ENCODE assay signal across 8 cellular contexts in genomic region chr13:45343102-45343501, GRCh38. TPM values are rescaled to one million over a fixed set of nuclear protein-coding genes. Genes with fewer than 3 reads are reported as not detected.
A peak's percentile ranks its signal among the peaks of the same experiment; 100 is the strongest.
DNase-seq lines count a peak whose midpoint lies in the region; ATAC-seq, FAIRE-seq and TF ChIP-seq lines count a peak whose summit lies in the region.
"Not testable (repeated sequence)": the region's sequence is repeated elsewhere in the genome, so short reads cannot be mapped to it uniquely, and the experiment has no call there.

No MANE protein-coding gene starts in this region.

- FAIRE-seq in HepG2 (lab: Jason Lieb, UNC) = not testable (repeated sequence)

- H3K27me3 Mint-ChIP-seq in CD4-positive, CD25-positive, alpha-beta regulatory T cell = peaks cover 18% of the 10 kb centered on the region
- H3K27me3 Mint-ChIP-seq in HFFc6 (ENCODE audit: insufficient read depth) = peaks cover 13% of the 10 kb centered on the region
- H3K27me3 Mint-ChIP-seq in activated B cell treated with CpG ODN at 0.5 μM for 24 hours; activated T-helper 1 cell treated with anti-CD3 and anti-CD28 coated beads, Interleukin-12 subunit alpha, Interleukin-12 subunit beta, Interleukin-2, Interleukin-4 antibody, amounts not matched to agents 30 ng/mL and 10 ng/mL and 1 ng/mL, durations not matched to agents 14 hours and 24 hours and 36 hours (ENCODE audit: insufficient read depth); neural progenitor cell (ENCODE audit: insufficient read depth, low read depth): not testable (repeated sequence)

- peaks cover 40% of the 10 kb centered on the region for H3K4me1 ChIP-seq in CD4-positive, CD25-positive, alpha-beta regulatory T cell (ENCODE audit: control insufficient read depth, insufficient read depth, low read length, poor library complexity, severe bottlenecking)
- H3K4me1 ChIP-seq in mammary epithelial cell (ENCODE audit: insufficient read depth, low read length) = peaks cover 19% of the 10 kb centered on the region
- H3K4me1 ChIP-seq in HepG2 (ENCODE audit: insufficient read depth, low read length) = peaks cover 30% of the 10 kb centered on the region
- peaks cover 19% of the 10 kb centered on the region for H3K4me1 ChIP-seq in neural progenitor cell
- H3K4me1 ChIP-seq in tibial artery = peaks cover 0 to 44% (median 21%) of the 10 kb centered on the region in 4 donors

- peaks cover 17 to 52% (median 35%) of the 10 kb centered on the region in 4 donors for H3K4me1 Mint-ChIP-seq in CD4-positive, CD25-positive, alpha-beta regulatory T cell
- H3K4me1 Mint-ChIP-seq in HFFc6 (ENCODE audit: low read depth) (peaks cover 27% of the 10 kb centered on the region), activated B cell treated with CpG ODN at 0.5 μM for 24 hours (peaks cover 39% of the 10 kb centered on the region), neural progenitor cell (peaks cover 23% of the 10 kb centered on the region)
- peaks cover 40% of the 10 kb centered on the region for H3K4me1 Mint-ChIP-seq in activated T-helper 1 cell treated with anti-CD3 and anti-CD28 coated beads, Interleukin-12 subunit alpha, Interleukin-12 subunit beta, Interleukin-2, Interleukin-4 antibody, amounts not matched to agents 30 ng/mL and 10 ng/mL and 1 ng/mL, durations not matched to agents 14 hours and 24 hours and 36 hours (ENCODE audit: low read depth)

- H3K9ac ChIP-seq in mammary epithelial cell (ENCODE audit: insufficient read depth, low read length); HepG2 (ENCODE audit: insufficient read depth, low read depth, low read length); neural progenitor cell: not testable (repeated sequence)

- not testable (repeated sequence) for H3K9me3 ChIP-seq in CD4-positive, CD25-positive, alpha-beta regulatory T cell (ENCODE audit: control insufficient read depth in 2 of 2, low read length in 2 of 2); mammary epithelial cell (replicated peaks; ENCODE audit: insufficient read depth, low read length); HepG2 (ENCODE audit: low read length); neural progenitor cell (ENCODE audit: low read depth); tibial artery

- H3K27ac ChIP-seq in CD4-positive, CD25-positive, alpha-beta regulatory T cell (ENCODE audit: insufficient read depth, low read length, poor library complexity, severe bottlenecking); mammary epithelial cell (ENCODE audit: insufficient read depth, low read depth, low read length); HepG2 (ENCODE audit: extremely low read length, insufficient read depth, low read length); neural progenitor cell: not testable (repeated sequence)
- peak overlapping the region; percentile 96 to 100 for H3K27ac ChIP-seq in tibial artery

- not testable (repeated sequence) for DNase-seq in CD4-positive, CD25-positive, alpha-beta regulatory T cell; HFFc6; activated B cell treated with CpG ODN at 0.5 μM for 24 hours; activated T-helper 1 cell treated with anti-CD3 and anti-CD28 coated beads, Interleukin-12 subunit alpha, Interleukin-12 subunit beta, Interleukin-2, Interleukin-4 antibody, amounts not matched to agents 30 ng/mL and 10 ng/mL and 1 ng/mL, durations not matched to agents 14 hours and 24 hours and 36 hours (ENCODE audit: low spot score); mammary epithelial cell; HepG2 (ENCODE audit: low spot score); neural progenitor cell (ENCODE audit: low spot score); tibial artery

- peaks cover 37% of the 10 kb centered on the region for H3F3A ChIP-seq in neural progenitor cell (ENCODE audit: low read depth)

- not testable (repeated sequence) for TF ChIP-seq RAD21 in HepG2 (CRISPR knock-in tag; IDR thresholded peaks at IDR 0.05)

- not testable (repeated sequence) for TF ChIP-seq POLR2A in HepG2 (IDR thresholded peaks at IDR 0.05; ENCODE audit: insufficient read depth in 1 of 2, low read depth in 2 of 2, low read length in 2 of 2)

- H3K27me3 ChIP-seq in CD4-positive, CD25-positive, alpha-beta regulatory T cell (ENCODE audit: control insufficient read depth, insufficient read depth, low read length); mammary epithelial cell (ENCODE audit: insufficient read depth, low read length); HepG2 (ENCODE audit: control insufficient read depth in 1 of 2, insufficient read depth in 2 of 2, low read length in 2 of 2); neural progenitor cell; tibial artery: not testable (repeated sequence)

- H4K20me1 ChIP-seq in mammary epithelial cell (ENCODE audit: insufficient read depth, low read length) (peaks cover 21% of the 10 kb centered on the region), HepG2 (ENCODE audit: insufficient read depth, low read length) (peaks cover 26% of the 10 kb centered on the region), neural progenitor cell (ENCODE audit: low read depth) (peaks cover 23% of the 10 kb centered on the region)

- peak overlapping the region in 3 of 4 donors; percentile 46 to 97 (median 72) for H3K4me3 Mint-ChIP-seq in CD4-positive, CD25-positive, alpha-beta regulatory T cell
- H3K4me3 Mint-ChIP-seq in HFFc6 (peak overlapping the region; percentile 53), activated B cell treated with CpG ODN at 0.5 μM for 24 hours (peak overlapping the region; percentile 32), neural progenitor cell (peak overlapping the region; percentile 74)
- H3K4me3 Mint-ChIP-seq in activated T-helper 1 cell treated with anti-CD3 and anti-CD28 coated beads, Interleukin-12 subunit alpha, Interleukin-12 subunit beta, Interleukin-2, Interleukin-4 antibody, amounts not matched to agents 30 ng/mL and 10 ng/mL and 1 ng/mL, durations not matched to agents 14 hours and 24 hours and 36 hours = peak overlapping the region; percentile 53

- H3K36me3 Mint-ChIP-seq in CD4-positive, CD25-positive, alpha-beta regulatory T cell = peaks cover 37% of the 10 kb centered on the region
- H3K36me3 Mint-ChIP-seq in HFFc6 (ENCODE audit: low read depth) (peaks cover 33% of the 10 kb centered on the region), activated B cell treated with CpG ODN at 0.5 μM for 24 hours (ENCODE audit: low read depth) (peaks cover 57% of the 10 kb centered on the region), neural progenitor cell (peaks cover 31% of the 10 kb centered on the region)
- peaks cover 45% of the 10 kb centered on the region for H3K36me3 Mint-ChIP-seq in activated T-helper 1 cell treated with anti-CD3 and anti-CD28 coated beads, Interleukin-12 subunit alpha, Interleukin-12 subunit beta, Interleukin-2, Interleukin-4 antibody, amounts not matched to agents 30 ng/mL and 10 ng/mL and 1 ng/mL, durations not matched to agents 14 hours and 24 hours and 36 hours (ENCODE audit: low read depth)

- TF ChIP-seq CTCF in HFFc6 (IDR thresholded peaks at IDR 0.05); activated B cell treated with CpG ODN at 0.5 μM for 24 hours (IDR thresholded peaks at IDR 0.05); mammary epithelial cell (conservative IDR thresholded peaks at IDR 0.05 in 1 of 2, IDR thresholded peaks at IDR 0.05 in 1 of 2; ENCODE audit: extremely low read depth in 1 of 2, insufficient read depth in 1 of 2, low read depth in 1 of 2, low read length in 2 of 2); HepG2 (CRISPR knock-in tag; IDR thresholded peaks at IDR 0.05); neural progenitor cell (IDR thresholded peaks at IDR 0.05); tibial artery (IDR thresholded peaks at IDR 0.05): not testable (repeated sequence)

- dilution Hi-C loops in mammary epithelial cell (cut with HindIII; ENCODE audit: low sequenced_read_pairs) = not testable (repeated sequence)

- in situ Hi-C loops in mammary epithelial cell (cut with MboI; ENCODE audit: low sequenced_read_pairs in 2 of 2); HepG2 (cut with HindIII; ENCODE audit: extremely low pct_ligation_motif_present, low pct_unique_long_range_greater_than_20kb): not testable (repeated sequence)

- intact Hi-C loops in activated B cell treated with CpG ODN at 0.5 μM for 24 hours (cut with micrococcal nuclease) = loop anchor here (5.0 to 10.0 kb wide), 3 partner anchors 822 to 1086 kb away; no protein-coding TSS in a partner anchor
- intact Hi-C loops in activated T-helper 1 cell treated with anti-CD3 and anti-CD28 coated beads, Interleukin-12 subunit alpha, Interleukin-12 subunit beta, Interleukin-2, Interleukin-4 antibody, amounts not matched to agents 30 ng/mL and 10 ng/mL and 1 ng/mL, durations not matched to agents 14 hours and 24 hours and 36 hours (cut with micrococcal nuclease) = loop anchor here (5.0 kb wide), 1 partner anchor 1201 kb away; no protein-coding TSS in a partner anchor
- intact Hi-C loops in mammary epithelial cell (cut with micrococcal nuclease); HepG2 (cut with micrococcal nuclease; ENCODE audit: unreplicated experiment); tibial artery (cut with DNase I; ENCODE audit: low total_unique reads): not testable (repeated sequence)

- CTCF ChIA-PET in activated B cell treated with CpG ODN at 0.5 μM for 24 hours (lab: Charles Lee) = interaction anchor here (0.6 kb wide), 1 partner anchor 936 kb away, joined by 3 read pairs; no protein-coding TSS in a partner anchor
- CTCF ChIA-PET in mammary epithelial cell (lab: Charles Lee; ENCODE audit: low non-redundant PET); HepG2 (lab: Yijun Ruan, JAX; ENCODE audit: low intra/inter-chr PET ratio, low total read pairs): not testable (repeated sequence)

- H3K79me2 ChIP-seq in mammary epithelial cell (ENCODE audit: insufficient read depth, low read length) = peaks cover 52% of the 10 kb centered on the region
- peaks cover 45% of the 10 kb centered on the region for H3K79me2 ChIP-seq in HepG2 (ENCODE audit: insufficient read depth, low read length)
- peaks cover 54% of the 10 kb centered on the region for H3K79me2 ChIP-seq in neural progenitor cell (ENCODE audit: low read depth)

- not testable (repeated sequence) for H3K9me3 Mint-ChIP-seq in CD4-positive, CD25-positive, alpha-beta regulatory T cell; HFFc6; activated B cell treated with CpG ODN at 0.5 μM for 24 hours; activated T-helper 1 cell treated with anti-CD3 and anti-CD28 coated beads, Interleukin-12 subunit alpha, Interleukin-12 subunit beta, Interleukin-2, Interleukin-4 antibody, amounts not matched to agents 30 ng/mL and 10 ng/mL and 1 ng/mL, durations not matched to agents 14 hours and 24 hours and 36 hours; neural progenitor cell

- POLR2A ChIA-PET in activated B cell treated with CpG ODN at 0.5 μM for 24 hours (lab: Charles Lee) = not testable (repeated sequence)
- POLR2A ChIA-PET in HepG2 (lab: Yijun Ruan, JAX) = interaction anchor here (0.9 kb wide), 1 partner anchor 14 kb away, joined by 3 read pairs; no protein-coding TSS in a partner anchor

- BruUV-seq in mammary epithelial cell (replicated peaks; lab: Mats Ljungman, UMichigan); HepG2 (replicated peaks; lab: Mats Ljungman, UMichigan): not testable (repeated sequence)

- H3K27ac Mint-ChIP-seq in CD4-positive, CD25-positive, alpha-beta regulatory T cell = peak overlapping the region in 1 of 3 donors; percentile 63
- H3K27ac Mint-ChIP-seq in HFFc6; activated B cell treated with CpG ODN at 0.5 μM for 24 hours; activated T-helper 1 cell treated with anti-CD3 and anti-CD28 coated beads, Interleukin-12 subunit alpha, Interleukin-12 subunit beta, Interleukin-2, Interleukin-4 antibody, amounts not matched to agents 30 ng/mL and 10 ng/mL and 1 ng/mL, durations not matched to agents 14 hours and 24 hours and 36 hours; neural progenitor cell: not testable (repeated sequence)

- peaks cover 35% of the 10 kb centered on the region for H3K36me3 ChIP-seq in CD4-positive, CD25-positive, alpha-beta regulatory T cell (ENCODE audit: control insufficient read depth, insufficient read depth, low read length)
- peaks cover 28% of the 10 kb centered on the region for H3K36me3 ChIP-seq in mammary epithelial cell (ENCODE audit: insufficient read depth, low read length)
- H3K36me3 ChIP-seq in HepG2 (replicated peaks in 1 of 2; ENCODE audit: control insufficient read depth in 1 of 2, insufficient read depth in 2 of 2, low read length in 2 of 2) = peaks cover 8 to 34% of the 10 kb centered on the region in 2 experiments
- H3K36me3 ChIP-seq in neural progenitor cell = peaks cover 19% of the 10 kb centered on the region
- H3K36me3 ChIP-seq in tibial artery = peaks cover 37 to 54% (median 51%) of the 10 kb centered on the region in 3 donors

- WGBS in mammary epithelial cell (ENCODE audit: low coverage, missing lambda C conversion rate) = 97% methylated on average over 9 of the region's 9 CpGs
- 95% methylated on average over 9 of the region's 9 CpGs for WGBS in HepG2 (ENCODE audit: low lambda C conversion rate)

- peak overlapping the region; percentile 80 for H3K4me2 ChIP-seq in mammary epithelial cell (ENCODE audit: insufficient read depth, low read depth, low read length)
- H3K4me2 ChIP-seq in HepG2 (ENCODE audit: low read depth, low read length) = peak overlapping the region; percentile 78
- H3K4me2 ChIP-seq in neural progenitor cell = not testable (repeated sequence)

- TF ChIP-seq EP300 in HepG2 (IDR thresholded peaks at IDR 0.05; ENCODE audit: low read depth in 2 of 2, low read length in 2 of 2); HepG2 (CRISPR knock-in tag; IDR thresholded peaks at IDR 0.05; ENCODE audit: borderline replicate concordance): not testable (repeated sequence)

- not testable (repeated sequence) for H3K4me3 ChIP-seq in CD4-positive, CD25-positive, alpha-beta regulatory T cell (ENCODE audit: low read depth, low read length); mammary epithelial cell (replicated peaks in 1 of 3; ENCODE audit: insufficient read depth in 1 of 3, low read depth in 2 of 3, low read length in 3 of 3); HepG2 (replicated peaks in 1 of 3; ENCODE audit: insufficient read depth in 1 of 3, low read depth in 2 of 3, low read length in 3 of 3); neural progenitor cell; tibial artery

- ATAC-seq in CD4-positive, CD25-positive, alpha-beta regulatory T cell (ENCODE audit: low read depth in 2 of 2); activated B cell treated with CpG ODN at 0.5 μM for 24 hours (ENCODE audit: low read depth); HepG2: not testable (repeated sequence)

- not testable (repeated sequence) for H2AFZ ChIP-seq in mammary epithelial cell (ENCODE audit: low read depth, low read length); HepG2 (ENCODE audit: low read length); neural progenitor cell (replicated peaks)

RNA-seq across cellular contexts. Expression of gene TPT1, which starts 2.1 kb away (rescaled TPM):
- 5,591 TPM for total RNA-seq in CD4-positive, CD25-positive, alpha-beta regulatory T cell
- polyA plus RNA-seq in CD4-positive, CD25-positive, alpha-beta regulatory T cell = 1,000 to 10,000 TPM; 2,708 to 4,074 (median 3,846) TPM
- total RNA-seq in HFFc6 (2021; fragmentation: NEBNext Ultra II Directional; extraction: Animal tissue kit (Norgen Biotek cat#: 25700)) = 1,000 to 10,000 TPM; 2,421 to 2,688 (median 2,563) TPM
- total RNA-seq in activated B cell treated with CpG ODN at 0.5 μM for 24 hours = 3,880 and 4,323 TPM in 2 replicates
- 2,353 and 2,360 TPM in 2 replicates for total RNA-seq in activated T-helper 1 cell treated with anti-CD3 and anti-CD28 coated beads, Interleukin-12 subunit alpha, Interleukin-12 subunit beta, Interleukin-2, Interleukin-4 antibody, amounts not matched to agents 30 ng/mL and 10 ng/mL and 1 ng/mL, durations not matched to agents 14 hours and 24 hours and 36 hours
- 1,000 to 10,000 TPM; 1,890 to 3,324 TPM for total RNA-seq in mammary epithelial cell
- 4,455 TPM for polyA plus RNA-seq in mammary epithelial cell
- 1,866 TPM for polyA minus RNA-seq in mammary epithelial cell
- 2,953 and 3,643 TPM in 2 replicates for total RNA-seq in HepG2 (2016; rRNA removed; fragmentation: Illumina TruSeq; extraction: Trizol)
- total RNA-seq in HepG2 (2016; cell fraction: cytosol; rRNA removed; fragmentation: Illumina TruSeq; extraction: Trizol; ENCODE audit: low read depth) = 5,303 and 6,664 TPM in 2 replicates
- 2,970 and 3,542 TPM in 2 replicates for total RNA-seq in HepG2 (2016; cell fraction: insoluble cytoplasmic fraction; rRNA removed; fragmentation: Illumina TruSeq; extraction: Trizol)
- 9,739 and 11,902 TPM in 2 replicates for total RNA-seq in HepG2 (2016; cell fraction: membrane; rRNA removed; fragmentation: Illumina TruSeq; extraction: Trizol)
- total RNA-seq in HepG2 (2016; cell fraction: nucleus; rRNA removed; fragmentation: Illumina TruSeq; extraction: Trizol) = 1,024 and 1,100 TPM in 2 replicates
- polyA plus RNA-seq in HepG2 (2011; rRNA removed) = 3,043 and 3,594 TPM in 2 replicates
- 2,836 and 4,004 TPM in 2 replicates for polyA plus RNA-seq in HepG2 (2011; cell fraction: cytosol; rRNA removed)
- polyA plus RNA-seq in HepG2 (2011; cell fraction: nucleus; rRNA removed) = 570 and 845 TPM in 2 replicates
- polyA plus RNA-seq in HepG2 (2012) = 5,337 and 5,704 TPM in 2 replicates
- 11,602 and 12,956 TPM in 2 replicates for polyA plus RNA-seq in HepG2 (2016; cell fraction: cytosol; fragmentation: Illumina TruSeq; extraction: Trizol; ENCODE audit: low read depth)
- polyA plus RNA-seq in HepG2 (2016; cell fraction: insoluble cytoplasmic fraction; fragmentation: Illumina TruSeq; extraction: Trizol; ENCODE audit: low read depth) = 5,783 and 5,848 TPM in 2 replicates
- 16,998 and 18,264 TPM in 2 replicates for polyA plus RNA-seq in HepG2 (2016; cell fraction: membrane; fragmentation: Illumina TruSeq; extraction: Trizol; ENCODE audit: low read depth)
- polyA plus RNA-seq in HepG2 (2016; cell fraction: nucleus; fragmentation: Illumina TruSeq; extraction: Trizol; ENCODE audit: insufficient read depth, low read depth) = 2,722 and 2,790 TPM in 2 replicates
- 500 and 577 TPM in 2 replicates for polyA minus RNA-seq in HepG2 (2011; rRNA and poly(A)+ RNA removed; ENCODE audit: low replicate concordance)
- 1,023 and 1,248 TPM in 2 replicates for polyA minus RNA-seq in HepG2 (2011; cell fraction: cytosol; rRNA and poly(A)+ RNA removed)
- 474 and 559 TPM in 2 replicates for polyA minus RNA-seq in HepG2 (2011; cell fraction: nucleus; rRNA and poly(A)+ RNA removed)
- total RNA-seq in neural progenitor cell (ENCODE audit: low replicate concordance) = 3,253 and 4,951 TPM in 2 replicates
